ENCODE assay signal across 11 cellular contexts in the genomic region with DNA sequence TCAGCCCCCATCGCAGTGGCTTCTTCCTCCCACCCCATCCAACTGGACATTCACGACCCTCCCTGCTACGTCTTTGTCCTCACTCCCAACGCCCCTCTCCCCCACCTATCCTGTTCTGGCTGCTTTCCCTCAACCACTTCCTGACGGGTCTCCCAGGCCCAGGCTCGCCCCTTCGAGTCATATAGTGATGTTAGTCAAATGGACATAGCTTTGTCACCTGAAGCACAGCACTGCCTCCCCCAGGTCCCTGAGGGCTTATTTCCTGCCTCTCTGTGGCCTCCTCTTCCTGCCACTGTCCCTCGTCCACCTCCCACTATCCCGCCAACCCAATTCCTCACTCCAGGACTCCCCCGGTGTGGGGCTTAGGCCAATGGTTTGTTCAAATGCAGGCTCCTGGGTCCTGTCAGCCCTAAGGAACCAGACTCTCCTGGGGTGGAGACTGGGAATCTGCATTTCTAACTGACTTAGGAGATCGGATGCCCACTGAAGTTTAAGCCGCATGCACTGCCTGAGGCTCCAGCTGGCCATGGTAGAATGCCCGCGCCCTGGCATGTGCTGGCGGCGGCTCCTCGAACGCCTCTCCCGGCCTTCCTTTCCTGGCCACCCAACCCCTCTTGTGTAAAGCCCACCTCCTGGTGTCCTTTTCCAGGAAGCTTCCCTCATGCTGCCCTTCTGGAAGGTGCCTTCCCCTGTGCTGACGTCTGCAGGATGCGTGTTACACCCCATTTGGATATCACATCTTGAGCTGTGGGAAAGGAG. TPM values are rescaled to one million over a fixed set of nuclear protein-coding genes. Genes with fewer than 3 reads are reported as not detected.
A peak's percentile ranks its signal among the peaks of the same experiment; 100 is the strongest.
DNase-seq lines count a peak whose midpoint lies in the region; ATAC-seq lines count a peak whose summit lies in the region.
"Had no signal": no experiment of that assay in that cellular context is flagged by ENCODE, and none has a peak within 500 bp of the region (broad histone marks: within the 10 kb centered on the region; RNA-seq: fewer than 3 reads in every experiment).

No MANE protein-coding gene starts in this region.

- no peaks in the 10 kb centered on the region for H3K27me3 Mint-ChIP-seq in activated T-helper 17 cell treated with anti-CD3 and anti-CD28 coated beads, Interleukin-2, amount 50 U/mL, for 72 hours
- H3K27me3 Mint-ChIP-seq in immature natural killer cell (ENCODE audit: low read depth in 3 of 3), result peaks cover 42 to 52% (median 42%) of the 10 kb centered on the region in 3 donors

- no peak for ATAC-seq in left cardiac atrium
- ATAC-seq in left ventricle myocardium superior, result no peak
- no peak for ATAC-seq in activated T-helper 17 cell treated with anti-CD3 and anti-CD28 coated beads, Interleukin-2, amount 50 U/mL, for 72 hours (replicated peaks)
- ATAC-seq in HG03342 (IDR thresholded peaks at IDR 0.05; ENCODE audit: unreplicated experiment), result no peak
- no peak for ATAC-seq in GM21526 (IDR thresholded peaks at IDR 0.05; ENCODE audit: low FRiP score, unreplicated experiment)
- ATAC-seq: body of pancreas had no signal

- peak; percentile 18 for DNase-seq in left cardiac atrium
- no peak for DNase-seq in left ventricle myocardium superior
- no peak for DNase-seq in immature natural killer cell
- DNase-seq in NCI-H446 (lab: John Stamatoyannopoulos, UW), result no peak
- DNase-seq in NCI-H2171 treated with DMSO at 0.1 percent for 48 hours (lab: John Stamatoyannopoulos, UW), result no peak
- DNase-seq: BE2C, body of pancreas, NCI-H1417 had no signal

- peaks cover 17% of the 10 kb centered on the region for H3K4me1 Mint-ChIP-seq in activated T-helper 17 cell treated with anti-CD3 and anti-CD28 coated beads, Interleukin-2, amount 50 U/mL, for 72 hours
- H3K4me1 Mint-ChIP-seq in immature natural killer cell, result peaks cover 31 to 57% of the 10 kb centered on the region in 2 donors

- H3K27ac Mint-ChIP-seq in activated T-helper 17 cell treated with anti-CD3 and anti-CD28 coated beads, Interleukin-2, amount 50 U/mL, for 72 hours, result peak overlapping the region; percentile 81
- H3K27ac Mint-ChIP-seq in immature natural killer cell, result peak overlapping the region; percentile 31 to 89 (median 80)

- intact Hi-C loops in left cardiac atrium (cut with DNase I) (no loop called here), left ventricle myocardium superior (cut with micrococcal nuclease) (no loop called here)

- no peaks in the 10 kb centered on the region for H3K9me3 Mint-ChIP-seq in activated T-helper 17 cell treated with anti-CD3 and anti-CD28 coated beads, Interleukin-2, amount 50 U/mL, for 72 hours
- no peaks in the 10 kb centered on the region for H3K9me3 Mint-ChIP-seq in immature natural killer cell

- H3K4me3 Mint-ChIP-seq in activated T-helper 17 cell treated with anti-CD3 and anti-CD28 coated beads, Interleukin-2, amount 50 U/mL, for 72 hours, result no peak overlapping the region
- no peak overlapping the region for H3K4me3 Mint-ChIP-seq in immature natural killer cell

- peaks cover 100% of the 10 kb centered on the region for H3K36me3 Mint-ChIP-seq in activated T-helper 17 cell treated with anti-CD3 and anti-CD28 coated beads, Interleukin-2, amount 50 U/mL, for 72 hours (ENCODE audit: low read depth)
- peaks cover 12 to 63% (median 20%) of the 10 kb centered on the region in 3 donors for H3K36me3 Mint-ChIP-seq in immature natural killer cell

RNA-seq across cellular contexts. Expression of gene SUN2, which starts 18.3 kb away (rescaled TPM):
- 100 to 1,000 TPM; 109 to 133 TPM for total RNA-seq in left cardiac atrium
- total RNA-seq in left ventricle myocardium superior, result 109 TPM
- total RNA-seq in activated T-helper 17 cell treated with anti-CD3 and anti-CD28 coated beads, Interleukin-2, amount 50 U/mL, for 72 hours, result 100 to 1,000 TPM; 193 to 216 TPM
- 100 to 1,000 TPM; 444 to 668 (median 473) TPM for polyA plus RNA-seq in immature natural killer cell

RNA-seq across cellular contexts. Expression of gene GTPBP1, which starts 31.7 kb away (rescaled TPM):
- total RNA-seq in left cardiac atrium (10 to 100 TPM; 25.1 to 33.5 TPM), left ventricle myocardium superior (36.5 TPM)
- total RNA-seq in activated T-helper 17 cell treated with anti-CD3 and anti-CD28 coated beads, Interleukin-2, amount 50 U/mL, for 72 hours, result 10 to 100 TPM; 70.6 to 92.3 TPM
- polyA plus RNA-seq in immature natural killer cell, result 10 to 100 TPM; 13.0 to 35.5 (median 15.4) TPM

RNA-seq across cellular contexts. Expression of gene JOSD1, which starts 36.7 kb away (rescaled TPM):
- total RNA-seq in left cardiac atrium, result 10 to 100 TPM; 22.7 to 33.2 TPM
- 17.8 TPM for total RNA-seq in left ventricle myocardium superior
- 100 to 1,000 TPM in 1 of 2 donors, 10 to 100 TPM in 1; 80.1 to 104 TPM for total RNA-seq in activated T-helper 17 cell treated with anti-CD3 and anti-CD28 coated beads, Interleukin-2, amount 50 U/mL, for 72 hours
- 10 to 100 TPM; 10.6 to 17.9 (median 11.2) TPM for polyA plus RNA-seq in immature natural killer cell

RNA-seq across cellular contexts. Expression of gene TOMM22, which starts 55.7 kb away (rescaled TPM):
- total RNA-seq in left cardiac atrium (10 to 100 TPM; 56.0 to 67.2 TPM), left ventricle myocardium superior (65.5 TPM)
- 100 to 1,000 TPM in 1 of 2 donors, 10 to 100 TPM in 1; 59.9 to 138 TPM for total RNA-seq in activated T-helper 17 cell treated with anti-CD3 and anti-CD28 coated beads, Interleukin-2, amount 50 U/mL, for 72 hours
- 10 to 100 TPM; 56.0 to 94.4 (median 68.8) TPM for polyA plus RNA-seq in immature natural killer cell

RNA-seq across cellular contexts. Expression of gene DNAL4, which starts 56.5 kb away (rescaled TPM):
- 10 to 100 TPM in 1 of 2 donors, 1 to 10 TPM in 1; 8.8 to 10.8 TPM for total RNA-seq in left cardiac atrium
- 11.6 TPM for total RNA-seq in left ventricle myocardium superior
- 1 to 10 TPM; 5.0 to 5.2 TPM for total RNA-seq in activated T-helper 17 cell treated with anti-CD3 and anti-CD28 coated beads, Interleukin-2, amount 50 U/mL, for 72 hours
- 10 to 100 TPM; 16.7 to 16.9 (median 16.8) TPM for polyA plus RNA-seq in immature natural killer cell
